In the genomic region with DNA sequence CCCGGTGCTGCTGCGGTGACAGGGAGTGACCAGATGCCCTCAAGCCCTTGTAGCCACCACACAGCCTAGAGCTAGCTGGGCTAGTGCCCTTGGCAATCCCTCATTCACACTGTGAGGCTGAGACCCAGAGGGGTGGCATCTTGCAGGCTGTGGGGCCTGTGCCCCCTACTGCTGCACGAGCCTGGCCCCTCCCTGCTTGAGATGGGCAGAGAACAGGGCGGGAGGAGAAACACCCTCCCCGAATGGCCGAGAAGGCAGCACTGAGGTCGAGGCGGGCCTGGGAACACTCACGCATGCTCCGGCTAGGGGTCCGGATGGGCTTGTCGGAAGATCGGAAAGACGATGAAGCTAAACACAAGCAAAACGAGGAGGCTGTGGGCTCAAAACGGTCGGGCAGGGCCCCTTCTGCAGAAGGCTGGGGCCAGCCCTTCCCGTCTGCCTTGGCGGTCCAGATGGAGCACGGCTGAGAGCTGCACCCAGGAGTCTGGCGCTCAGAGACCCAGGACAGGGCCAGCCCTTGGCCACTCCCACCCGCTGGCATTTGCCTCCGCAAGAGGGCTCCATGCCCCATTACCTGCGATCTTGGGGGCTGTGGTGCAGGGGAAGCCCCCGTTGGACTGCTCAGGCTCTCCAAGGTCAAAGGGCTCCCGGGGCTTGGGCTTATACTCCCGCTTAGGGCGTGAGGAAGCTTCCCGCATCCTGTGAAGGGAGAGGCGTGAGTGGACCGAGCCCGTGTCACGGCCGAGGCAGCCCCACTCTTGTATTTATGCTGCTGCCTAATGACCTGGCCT, we compare ENCODE assay signal across 12 cellular contexts. TPM values are rescaled to one million over a fixed set of nuclear protein-coding genes. Genes with fewer than 3 reads are reported as not detected.
DNase-seq lines count a peak whose midpoint lies in the region; ATAC-seq lines count a peak whose summit lies in the region.
"Had no signal": no experiment of that assay in that cellular context is flagged by ENCODE, and none has a peak within 500 bp of the region (broad histone marks: within the 10 kb centered on the region; RNA-seq: fewer than 3 reads in every experiment).

No MANE protein-coding gene starts in this region.

- no peak for ATAC-seq in stimulated activated naive CD8-positive, alpha-beta T cell treated with anti-CD3 and anti-CD28 coated beads, Interleukin-15, Interleukin-2, amounts not matched to agents 100 U/mL and 50 U/mL, for 24 hours
- ATAC-seq in left colon = peak; percentile 4
- ATAC-seq: Right ventricle myocardium inferior had no signal

- no peak overlapping the region for H3K4me3 ChIP-seq in CD4-positive, alpha-beta memory T cell (ENCODE audit: low read length in 2 of 2)
- H3K4me3 ChIP-seq: mucosa of descending colon had no signal

- no peak overlapping the region for H3K27ac ChIP-seq in CD4-positive, alpha-beta memory T cell (ENCODE audit: low read depth, low read length)

- peaks cover under 1% of the 10 kb centered on the region for H3K4me1 Mint-ChIP-seq in stimulated activated naive CD8-positive, alpha-beta T cell treated with anti-CD3 and anti-CD28 coated beads, Interleukin-15, Interleukin-2, amounts not matched to agents 100 ng/mL and 50 ng/mL, for 24 hours (ENCODE audit: low read depth)
- peaks cover 0 to 1% (median under 1%) of the 10 kb centered on the region in 4 donors for H3K4me1 Mint-ChIP-seq in CD4-positive, alpha-beta memory T cell

- H3K9me3 Mint-ChIP-seq in stimulated activated naive CD8-positive, alpha-beta T cell treated with anti-CD3 and anti-CD28 coated beads, Interleukin-15, Interleukin-2, amounts not matched to agents 100 ng/mL and 50 ng/mL, for 24 hours = no peaks in the 10 kb centered on the region
- H3K9me3 Mint-ChIP-seq in CD4-positive, alpha-beta memory T cell = no peaks in the 10 kb centered on the region

- intact Hi-C loops in left colon (cut with DNase I, micrococcal nuclease) = no loop called here
- intact Hi-C loops in CD4-positive, alpha-beta memory T cell (cut with micrococcal nuclease) = no loop called here

- H3K4me1 ChIP-seq in CD4-positive, alpha-beta memory T cell (ENCODE audit: insufficient read depth, low read length) = no peaks in the 10 kb centered on the region

- no peaks in the 10 kb centered on the region for H3K27me3 ChIP-seq in CD4-positive, alpha-beta memory T cell (ENCODE audit: insufficient read depth, low read length)

- peak overlapping the region; percentile 32 for H3K4me3 Mint-ChIP-seq in stimulated activated naive CD8-positive, alpha-beta T cell treated with anti-CD3 and anti-CD28 coated beads, Interleukin-15, Interleukin-2, amounts not matched to agents 100 ng/mL and 50 ng/mL, for 24 hours
- H3K4me3 Mint-ChIP-seq in CD4-positive, alpha-beta memory T cell = no peak overlapping the region

- DNase-seq in stimulated activated naive CD8-positive, alpha-beta T cell treated with anti-CD3 and anti-CD28 coated beads, Interleukin-15, Interleukin-2, amounts not matched to agents 100 U/mL and 50 U/mL, for 24 hours = no peak
- DNase-seq in left colon (no peak), SIG-M5 treated with dmso at 0.1 percent for 504 hours (lab: John Stamatoyannopoulos, UW; ENCODE audit: unreplicated experiment) (no peak), SIG-M5 (lab: John Stamatoyannopoulos, UW) (no peak)
- DNase-seq in CD4-positive, alpha-beta memory T cell = no peak
- DNase-seq: activated CD4-positive, alpha-beta T cell treated with anti-CD3 and anti-CD28 coated beads for 48 hours; activated T-cell treated with anti-CD3 and anti-CD28 coated beads, Interleukin-2, amount 50 U/mL, for 48 hours; NCI-H2107 had no signal

- POLR2A ChIA-PET in CD4-positive, alpha-beta memory T cell (lab: Charles Lee; ENCODE audit: partially characterized antibody) = interaction anchor here (0.5 to 1.9 kb wide), 3 partner anchors 19 to 481 kb away, joined by 4 to 7 read pairs (median 4); partner anchors contain the start of genes MPND and SH3GL1

- CTCF ChIA-PET in CD4-positive, alpha-beta memory T cell (lab: Charles Lee; ENCODE audit: partially characterized antibody) = interaction anchor here (1.7 kb wide), 1 partner anchor 9 kb away, joined by 9 read pairs; no protein-coding TSS in a partner anchor

- H3K27me3 Mint-ChIP-seq in stimulated activated naive CD8-positive, alpha-beta T cell treated with anti-CD3 and anti-CD28 coated beads, Interleukin-15, Interleukin-2, amounts not matched to agents 100 ng/mL and 50 ng/mL, for 24 hours = no peaks in the 10 kb centered on the region
- no peaks in the 10 kb centered on the region for H3K27me3 Mint-ChIP-seq in CD4-positive, alpha-beta memory T cell
- H3K27me3 Mint-ChIP-seq: progenitor cell of endocrine pancreas had no signal

- H3K9me3 ChIP-seq in CD4-positive, alpha-beta memory T cell (ENCODE audit: control insufficient read depth in 1 of 2, low read length in 2 of 2) = no peaks in the 10 kb centered on the region
- H3K9me3 ChIP-seq: mucosa of descending colon had no signal

- peaks cover 37% of the 10 kb centered on the region for H3K36me3 ChIP-seq in CD4-positive, alpha-beta memory T cell (ENCODE audit: insufficient read depth, low read length)

- peak overlapping the region; percentile 58 for H3K27ac Mint-ChIP-seq in stimulated activated naive CD8-positive, alpha-beta T cell treated with anti-CD3 and anti-CD28 coated beads, Interleukin-15, Interleukin-2, amounts not matched to agents 100 ng/mL and 50 ng/mL, for 24 hours
- H3K27ac Mint-ChIP-seq in CD4-positive, alpha-beta memory T cell = no peak overlapping the region
- H3K27ac Mint-ChIP-seq: progenitor cell of endocrine pancreas had no signal

- peaks cover 9% of the 10 kb centered on the region for H3K36me3 Mint-ChIP-seq in stimulated activated naive CD8-positive, alpha-beta T cell treated with anti-CD3 and anti-CD28 coated beads, Interleukin-15, Interleukin-2, amounts not matched to agents 100 ng/mL and 50 ng/mL, for 24 hours (ENCODE audit: low read depth)
- peaks cover 7 to 32% of the 10 kb centered on the region in 2 donors for H3K36me3 Mint-ChIP-seq in CD4-positive, alpha-beta memory T cell

RNA-seq across cellular contexts. Expression of gene MPND, which starts 18.9 kb away (rescaled TPM):
- 10 to 100 TPM; 77.3 to 84.6 TPM for total RNA-seq in left colon
- 10 to 100 TPM; 24.7 to 27.0 TPM for total RNA-seq in CD4-positive, alpha-beta memory T cell
- 1 to 10 TPM; 3.5 to 9.2 TPM for polyA plus RNA-seq in CD4-positive, alpha-beta memory T cell

RNA-seq across cellular contexts. Expression of gene STAP2, which starts 23.6 kb away (rescaled TPM):
- 100 to 1,000 TPM; 222 to 249 TPM for total RNA-seq in left colon
- 1 to 10 TPM in 1 of 2 experiments, under 1 TPM in 1; 0.86 to 2.4 TPM for total RNA-seq in CD4-positive, alpha-beta memory T cell
- 1 to 10 TPM; 2.1 to 2.6 TPM for polyA plus RNA-seq in CD4-positive, alpha-beta memory T cell

RNA-seq across cellular contexts. Expression of gene SH3GL1, which starts 38.1 kb away (rescaled TPM):
- 10 to 100 TPM; 42.3 to 44.4 TPM for total RNA-seq in left colon
- 10 to 100 TPM; 40.1 to 45.6 TPM for total RNA-seq in CD4-positive, alpha-beta memory T cell
- 10 to 100 TPM; 19.7 to 28.2 TPM for polyA plus RNA-seq in CD4-positive, alpha-beta memory T cell

RNA-seq across cellular contexts. Expression of gene CHAF1A, which starts 40.2 kb away (rescaled TPM):
- total RNA-seq in left colon = 10 to 100 TPM in 1 of 2 donors, 1 to 10 TPM in 1; 10.0 to 15.5 TPM
- 10 to 100 TPM; 13.9 to 18.1 TPM for total RNA-seq in CD4-positive, alpha-beta memory T cell
- 1 to 10 TPM; 2.8 to 4.5 TPM for polyA plus RNA-seq in CD4-positive, alpha-beta memory T cell

RNA-seq across cellular contexts. Expression of gene FSD1, which starts 57.8 kb away (rescaled TPM):
- total RNA-seq in left colon = 1 to 10 TPM in 1 of 2 donors, under 1 TPM in 1; 0.95 to 1.1 TPM
- 1 to 10 TPM in 1 of 2 experiments, under 1 TPM in 1; 0.73 to 1.4 TPM for total RNA-seq in CD4-positive, alpha-beta memory T cell
- polyA plus RNA-seq in CD4-positive, alpha-beta memory T cell = 1 to 10 TPM in 1 of 2 donors, under 1 TPM in 1; 0.61 to 2.4 TPM
- total RNA-seq: Right ventricle myocardium inferior had no signal

Comparison
In these comparisons a context has a peak if more than half of its experiments do, and no peak if none do; other contexts are left out.
1. RNA of gene STAP2, which starts 23.6 kb away (total RNA-seq): 222 to 249 TPM in left colon; 0.86 to 2.4 TPM in CD4-positive, alpha-beta memory T cell; every median in the first group is over 10 times any median in the second.